In the genomic region with DNA sequence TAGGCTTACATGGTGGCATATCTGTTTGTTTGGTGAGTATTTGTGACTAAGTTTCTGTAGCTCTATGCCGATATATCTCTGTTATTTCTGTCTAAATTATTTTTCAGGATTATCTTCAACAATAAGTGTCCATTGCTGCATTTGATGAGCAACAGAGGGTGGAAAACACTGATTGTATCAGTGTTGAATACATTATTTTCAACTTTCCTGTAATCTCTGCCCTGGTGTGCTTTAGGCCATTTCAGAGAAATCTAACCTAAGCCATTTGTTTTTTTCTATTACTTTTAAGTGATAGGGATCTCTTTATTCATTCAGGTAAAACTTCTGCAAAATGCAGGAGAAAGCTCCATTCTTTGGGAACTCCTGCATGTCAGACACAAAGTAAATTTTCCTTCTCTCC, we compare ENCODE assay signal across 1 cellular context.
TF ChIP-seq lines count a peak whose summit lies in the region.

No MANE protein-coding gene starts in this region.

TF ChIP-seq in SK-N-SH treated with all-trans-retinoic acid at 6 μM for 48 hours, 23 proteins besides CTCF, POLR2A, EP300 and RAD21 (continued from another document):
- TF ChIP-seq, protein P1, sequence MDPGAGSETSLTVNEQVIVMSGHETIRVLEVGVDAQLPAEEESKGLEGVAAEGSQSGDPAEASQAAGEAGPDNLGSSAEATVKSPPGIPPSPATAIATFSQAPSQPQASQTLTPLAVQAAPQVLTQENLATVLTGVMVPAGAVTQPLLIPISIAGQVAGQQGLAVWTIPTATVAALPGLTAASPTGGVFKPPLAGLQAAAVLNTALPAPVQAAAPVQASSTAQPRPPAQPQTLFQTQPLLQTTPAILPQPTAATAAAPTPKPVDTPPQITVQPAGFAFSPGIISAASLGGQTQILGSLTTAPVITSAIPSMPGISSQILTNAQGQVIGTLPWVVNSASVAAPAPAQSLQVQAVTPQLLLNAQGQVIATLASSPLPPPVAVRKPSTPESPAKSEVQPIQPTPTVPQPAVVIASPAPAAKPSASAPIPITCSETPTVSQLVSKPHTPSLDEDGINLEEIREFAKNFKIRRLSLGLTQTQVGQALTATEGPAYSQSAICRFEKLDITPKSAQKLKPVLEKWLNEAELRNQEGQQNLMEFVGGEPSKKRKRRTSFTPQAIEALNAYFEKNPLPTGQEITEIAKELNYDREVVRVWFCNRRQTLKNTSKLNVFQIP (CRISPR knock-in tag; IDR thresholded peaks at IDR 0.05; ENCODE audit: borderline replicate concordance, low read depth) = no peak
- TF ChIP-seq, protein P2, sequence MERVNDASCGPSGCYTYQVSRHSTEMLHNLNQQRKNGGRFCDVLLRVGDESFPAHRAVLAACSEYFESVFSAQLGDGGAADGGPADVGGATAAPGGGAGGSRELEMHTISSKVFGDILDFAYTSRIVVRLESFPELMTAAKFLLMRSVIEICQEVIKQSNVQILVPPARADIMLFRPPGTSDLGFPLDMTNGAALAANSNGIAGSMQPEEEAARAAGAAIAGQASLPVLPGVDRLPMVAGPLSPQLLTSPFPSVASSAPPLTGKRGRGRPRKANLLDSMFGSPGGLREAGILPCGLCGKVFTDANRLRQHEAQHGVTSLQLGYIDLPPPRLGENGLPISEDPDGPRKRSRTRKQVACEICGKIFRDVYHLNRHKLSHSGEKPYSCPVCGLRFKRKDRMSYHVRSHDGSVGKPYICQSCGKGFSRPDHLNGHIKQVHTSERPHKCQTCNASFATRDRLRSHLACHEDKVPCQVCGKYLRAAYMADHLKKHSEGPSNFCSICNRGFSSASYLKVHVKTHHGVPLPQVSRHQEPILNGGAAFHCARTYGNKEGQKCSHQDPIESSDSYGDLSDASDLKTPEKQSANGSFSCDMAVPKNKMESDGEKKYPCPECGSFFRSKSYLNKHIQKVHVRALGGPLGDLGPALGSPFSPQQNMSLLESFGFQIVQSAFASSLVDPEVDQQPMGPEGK (CRISPR knock-in tag; IDR thresholded peaks at IDR 0.05; ENCODE audit: borderline replicate concordance) = no peak
- TF ChIP-seq ZC3H10 (CRISPR knock-in tag; IDR thresholded peaks at IDR 0.05) (no peak), BACH2 (CRISPR knock-in tag; IDR thresholded peaks at IDR 0.05; ENCODE audit: borderline replicate concordance) (no peak), ZFP30 (CRISPR knock-in tag; IDR thresholded peaks at IDR 0.05) (no peak), ARNTL (CRISPR knock-in tag; IDR thresholded peaks at IDR 0.05; ENCODE audit: borderline replicate concordance, low read depth) (no peak), ESRRG (CRISPR knock-in tag; IDR thresholded peaks at IDR 0.05) (no peak)
- TF ChIP-seq, protein P3, sequence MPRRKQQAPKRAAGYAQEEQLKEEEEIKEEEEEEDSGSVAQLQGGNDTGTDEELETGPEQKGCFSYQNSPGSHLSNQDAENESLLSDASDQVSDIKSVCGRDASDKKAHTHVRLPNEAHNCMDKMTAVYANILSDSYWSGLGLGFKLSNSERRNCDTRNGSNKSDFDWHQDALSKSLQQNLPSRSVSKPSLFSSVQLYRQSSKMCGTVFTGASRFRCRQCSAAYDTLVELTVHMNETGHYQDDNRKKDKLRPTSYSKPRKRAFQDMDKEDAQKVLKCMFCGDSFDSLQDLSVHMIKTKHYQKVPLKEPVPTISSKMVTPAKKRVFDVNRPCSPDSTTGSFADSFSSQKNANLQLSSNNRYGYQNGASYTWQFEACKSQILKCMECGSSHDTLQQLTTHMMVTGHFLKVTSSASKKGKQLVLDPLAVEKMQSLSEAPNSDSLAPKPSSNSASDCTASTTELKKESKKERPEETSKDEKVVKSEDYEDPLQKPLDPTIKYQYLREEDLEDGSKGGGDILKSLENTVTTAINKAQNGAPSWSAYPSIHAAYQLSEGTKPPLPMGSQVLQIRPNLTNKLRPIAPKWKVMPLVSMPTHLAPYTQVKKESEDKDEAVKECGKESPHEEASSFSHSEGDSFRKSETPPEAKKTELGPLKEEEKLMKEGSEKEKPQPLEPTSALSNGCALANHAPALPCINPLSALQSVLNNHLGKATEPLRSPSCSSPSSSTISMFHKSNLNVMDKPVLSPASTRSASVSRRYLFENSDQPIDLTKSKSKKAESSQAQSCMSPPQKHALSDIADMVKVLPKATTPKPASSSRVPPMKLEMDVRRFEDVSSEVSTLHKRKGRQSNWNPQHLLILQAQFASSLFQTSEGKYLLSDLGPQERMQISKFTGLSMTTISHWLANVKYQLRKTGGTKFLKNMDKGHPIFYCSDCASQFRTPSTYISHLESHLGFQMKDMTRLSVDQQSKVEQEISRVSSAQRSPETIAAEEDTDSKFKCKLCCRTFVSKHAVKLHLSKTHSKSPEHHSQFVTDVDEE (CRISPR knock-in tag; IDR thresholded peaks at IDR 0.05) = no peak
